In genomic region chr19:54114340-54114826, GRCh38 we compare ENCODE assay signal across 8 cellular contexts. TPM values are rescaled to one million over a fixed set of nuclear protein-coding genes. Genes with fewer than 3 reads are reported as not detected.
DNase-seq lines count a peak whose midpoint lies in the region; ATAC-seq, FAIRE-seq and TF ChIP-seq lines count a peak whose summit lies in the region.

No MANE protein-coding gene starts in this region.

- H3K4me1 ChIP-seq in K562 (replicated peaks in 1 of 2; ENCODE audit: control insufficient read depth in 2 of 2, insufficient read depth in 2 of 2, low read length in 2 of 2) (peaks cover 3 to 19% of the 10 kb centered on the region in 2 experiments; a peak in 3 of 5 replicates), iPS-18a (ENCODE audit: control insufficient read depth, low read depth, low read length) (no peaks in the 10 kb centered on the region), skeletal muscle tissue (ENCODE audit: control insufficient read depth in 3 of 3, insufficient read depth in 3 of 3, low read length in 3 of 3) (peaks cover 14 to 27% (median 21%) of the 10 kb centered on the region in 3 donors)

- no TSS peak for BruUV-seq in K562 (replicated peaks; lab: Mats Ljungman, UMichigan)

- FAIRE-seq in K562 (lab: Jason Lieb, UNC), result no peak

- H3K9ac ChIP-seq in SU-DHL-6 (ENCODE audit: low read length) (peak overlapping the region; percentile 69), K562 (ENCODE audit: insufficient read depth in 1 of 2, low read depth in 2 of 2, low read length in 2 of 2) (peak overlapping the region; percentile 92 to 93; a peak in 3 of 4 replicates), iPS-18a (ENCODE audit: low read length) (peak overlapping the region; percentile 80), skeletal muscle tissue (ENCODE audit: low read depth in 1 of 3, low read length in 3 of 3) (peak overlapping the region; percentile 86 to 99 (median 96))

- DNase-seq in AML-193 (lab: John Stamatoyannopoulos, UW), result peak; percentile 45 to 51
- peak in 1 of 4 experiments; percentile 21 for DNase-seq in K562 (ENCODE audit: extremely low read depth in 1 of 4, low spot score in 3 of 4)
- DNase-seq in GM19240 (ENCODE audit: insufficient read length, low spot score), result no peak

- H3K4me3 ChIP-seq in SU-DHL-6 (ENCODE audit: insufficient read depth, low read length, poor library complexity, severe bottlenecking), result peak overlapping the region; percentile 78
- peak overlapping the region; percentile 78 for H3K4me3 ChIP-seq in K562
- H3K4me3 ChIP-seq in iPS-18a (ENCODE audit: low read length), result peak overlapping the region; percentile 81
- H3K4me3 ChIP-seq in skeletal muscle tissue (ENCODE audit: low read length in 3 of 3), result peak overlapping the region; percentile 93 to 100 (median 98)

- H3K79me2 ChIP-seq in SU-DHL-6 (ENCODE audit: insufficient read depth, low read length) (peaks cover 32% of the 10 kb centered on the region), K562 (ENCODE audit: control insufficient read depth, insufficient read depth, low read length) (peaks cover 34% of the 10 kb centered on the region)

- no peak for TF ChIP-seq EP300 in K562 (IDR thresholded peaks at IDR 0.05; ENCODE audit: low read length)

- H3K4me2 ChIP-seq in SU-DHL-6 (ENCODE audit: low read depth, low read length, poor library complexity, severe bottlenecking) (peak overlapping the region; percentile 84), K562 (ENCODE audit: insufficient read depth, low read length) (peak overlapping the region; percentile 99)

- peak; percentile 33 for ATAC-seq in GM21737 (IDR thresholded peaks at IDR 0.05; ENCODE audit: unreplicated experiment)
- ATAC-seq in K562, result no peak
- no peak for ATAC-seq in GM21515 (IDR thresholded peaks at IDR 0.05; ENCODE audit: unreplicated experiment)

- no peak for TF ChIP-seq CTCF in SU-DHL-6 (IDR thresholded peaks at IDR 0.05; ENCODE audit: insufficient read depth, low read length, poor library complexity, severe bottlenecking)
- no peak for TF ChIP-seq CTCF in K562 (IDR thresholded peaks at IDR 0.05 in 2 of 3, conservative IDR thresholded peaks at IDR 0.05 in 1 of 3; ENCODE audit: insufficient read depth in 2 of 3, low read depth in 1 of 3, low read length in 3 of 3)

- no peak for TF ChIP-seq RAD21 in K562 (CRISPR knock-in tag; conservative IDR thresholded peaks at IDR 0.05 in 1 of 2, IDR thresholded peaks at IDR 0.05 in 1 of 2)

- CTCF ChIA-PET in K562 (lab: Yijun Ruan, JAX; ENCODE audit: low intra/inter-chr PET ratio), result interaction anchor here (0.6 to 1.2 kb wide), 2 partner anchors 12 to 224 kb away, joined by 3 read pairs; no protein-coding TSS in a partner anchor

- no peak overlapping the region for H2AFZ ChIP-seq in SU-DHL-6 (ENCODE audit: low read depth, low read length, severe bottlenecking)
- H2AFZ ChIP-seq in K562 (ENCODE audit: low read depth, low read length), result no peak overlapping the region

- intact Hi-C loops in K562 (cut with micrococcal nuclease), result no loop called here

- no peaks in the 10 kb centered on the region for H3K27me3 ChIP-seq in SU-DHL-6 (ENCODE audit: low read length)
- H3K27me3 ChIP-seq in K562 (ENCODE audit: control insufficient read depth in 2 of 2, insufficient read depth in 2 of 2, low read length in 2 of 2), result no peaks in the 10 kb centered on the region
- no peaks in the 10 kb centered on the region for H3K27me3 ChIP-seq in iPS-18a (ENCODE audit: control insufficient read depth, insufficient read depth, low read length)
- H3K27me3 ChIP-seq in skeletal muscle tissue (ENCODE audit: control insufficient read depth in 3 of 3, insufficient read depth in 3 of 3, low read length in 3 of 3), result no peaks in the 10 kb centered on the region

- peaks cover 3% of the 10 kb centered on the region for H3K9me1 ChIP-seq in K562 (ENCODE audit: control insufficient read depth, insufficient read depth, low read length)

- H3K9me3 ChIP-seq in SU-DHL-6 (ENCODE audit: insufficient read depth, low read length) (no peaks in the 10 kb centered on the region), K562 (replicated peaks; ENCODE audit: control insufficient read depth, insufficient read depth, low read depth, low read length) (no peaks in the 10 kb centered on the region), iPS-18a (ENCODE audit: control insufficient read depth, low read depth, low read length) (no peaks in the 10 kb centered on the region), skeletal muscle tissue (ENCODE audit: control insufficient read depth in 3 of 3, low read length in 3 of 3) (no peaks in the 10 kb centered on the region)

- H3F3A ChIP-seq in SU-DHL-6 (ENCODE audit: insufficient read depth), result 0 out of 2 replicates have a peak, but pooled peaks cover 5% of the 10 kb centered on the region

- H4K20me1 ChIP-seq in SU-DHL-6 (ENCODE audit: low read depth, low read length) (no peaks in the 10 kb centered on the region), K562 (replicated peaks; ENCODE audit: control insufficient read depth, insufficient read depth, low read length) (peaks cover 1% of the 10 kb centered on the region; the same call in 1 of the 2 replicates)

- H3K9me2 ChIP-seq in SU-DHL-6 (replicated peaks; ENCODE audit: insufficient read depth, low read length), result no peaks in the 10 kb centered on the region

- in situ Hi-C loops in K562 (cut with MboI), result no loop called here

- TF ChIP-seq POLR2A in K562 (conservative IDR thresholded peaks at IDR 0.05), result no peak

- H3K27ac ChIP-seq in SU-DHL-6 (ENCODE audit: low read depth, low read length) (peak overlapping the region; percentile 72), K562 (ENCODE audit: extremely low read depth, low read depth, low read length) (no peak overlapping the region; the same call in 2 of the 3 replicates), iPS-18a (ENCODE audit: low read length) (no peak overlapping the region), skeletal muscle tissue (ENCODE audit: low read depth, low read length) (peak overlapping the region; percentile 40)

- 74% methylated on average over 13 of the region's 24 CpGs for WGBS in K562 (ENCODE audit: insufficient coverage, low coverage, missing lambda C conversion rate)

- H3K36me3 ChIP-seq in SU-DHL-6 (ENCODE audit: low read length), result no peaks in the 10 kb centered on the region
- peaks cover 44% of the 10 kb centered on the region; the same call in 1 of the 3 replicates for H3K36me3 ChIP-seq in K562 (ENCODE audit: control insufficient read depth, insufficient read depth, low read length)
- peaks cover 26% of the 10 kb centered on the region for H3K36me3 ChIP-seq in iPS-18a (ENCODE audit: control insufficient read depth, low read depth, low read length)
- H3K36me3 ChIP-seq in skeletal muscle tissue (ENCODE audit: control insufficient read depth in 3 of 3, insufficient read depth in 3 of 3, low read length in 3 of 3), result peaks cover 18 to 32% (median 28%) of the 10 kb centered on the region in 3 donors

- POLR2A ChIA-PET in K562 (lab: Yijun Ruan, JAX), result interaction anchor here (0.7 to 2.0 kb wide), 10 partner anchors 8 to 216 kb away, joined by 3 to 14 read pairs (median 5); partner anchors contain the start of genes CNOT3, LENG1, OSCAR and RPS9

RNA-seq across cellular contexts. Expression of gene TFPT, which starts 1.1 kb away (rescaled TPM):
- total RNA-seq in K562 (2011; cell fraction: chromatin; rRNA removed; ENCODE audit: low replicate concordance), result 4.7 and 8.1 TPM in 2 replicates
- 3.7 and 4.8 TPM in 2 replicates for total RNA-seq in K562 (2011; cell fraction: nucleolus; rRNA removed)
- 5.4 and 5.5 TPM in 2 replicates for total RNA-seq in K562 (2011; cell fraction: nucleoplasm; rRNA removed)
- 16.4 and 18.1 TPM in 2 replicates for total RNA-seq in K562 (2014; rRNA removed)
- 3.7 and 5.5 TPM in 2 replicates for total RNA-seq in K562 (2014; rRNA removed; fragmentation: Illumina TruSeq; extraction: Trizol)
- total RNA-seq in K562 (2015; rRNA removed; fragmentation: Illumina TruSeq; extraction: Trizol), result 14.4 and 14.9 TPM in 2 replicates
- 12.3 and 15.0 TPM in 2 replicates for total RNA-seq in K562 (2021)
- polyA plus RNA-seq in K562 (2011; rRNA removed), result 4.9 and 5.8 TPM in 2 replicates
- polyA plus RNA-seq in K562 (2011; cell fraction: cytosol; rRNA removed), result 6.6 and 10.5 TPM in 2 replicates
- 3.6 and 5.1 TPM in 2 replicates for polyA plus RNA-seq in K562 (2011; cell fraction: nucleus; rRNA removed)
- 12.2 and 16.4 TPM in 2 replicates for polyA plus RNA-seq in K562 (2012)
- 9.2 and 13.3 TPM in 2 replicates for polyA plus RNA-seq in K562 (2014; fragmentation: Illumina TruSeq; extraction: Trizol)
- 1 to 10 TPM in 1 of 2 experiments, under 1 TPM in 1; 0.72 to 1.6 TPM for polyA plus RNA-seq in K562 (2014; fragmentation: Nextera tagmentation; extraction: Ambion mirVana)
- polyA plus RNA-seq in K562 (2014; rRNA removed), result 15.9 and 16.2 TPM in 2 replicates
- polyA minus RNA-seq in K562 (2011; rRNA and poly(A)+ RNA removed), result 1.3 and 2.2 TPM in 2 replicates
- polyA minus RNA-seq in K562 (2011; cell fraction: cytosol; rRNA and poly(A)+ RNA removed), result 6.0 TPM in 2 replicates
- 1.1 and 3.6 TPM in 2 replicates for polyA minus RNA-seq in K562 (2011; cell fraction: nucleus; rRNA and poly(A)+ RNA removed)
- 12.0 TPM for total RNA-seq in skeletal muscle tissue

RNA-seq across cellular contexts. Expression of gene PRPF31, which starts 1.2 kb away (rescaled TPM):
- 64.2 and 115 TPM in 2 replicates for total RNA-seq in K562 (2011; cell fraction: chromatin; rRNA removed; ENCODE audit: low replicate concordance)
- total RNA-seq in K562 (2011; cell fraction: nucleolus; rRNA removed), result 58.5 and 59.2 TPM in 2 replicates
- 49.8 and 52.4 TPM in 2 replicates for total RNA-seq in K562 (2011; cell fraction: nucleoplasm; rRNA removed)
- total RNA-seq in K562 (2014; rRNA removed) (75.1 and 81.4 TPM in 2 replicates), K562 (2014; rRNA removed; fragmentation: Illumina TruSeq; extraction: Trizol) (46.8 and 52.5 TPM in 2 replicates), K562 (2015; rRNA removed; fragmentation: Illumina TruSeq; extraction: Trizol) (70.3 and 71.9 TPM in 2 replicates), K562 (2021) (90.3 and 92.2 TPM in 2 replicates), skeletal muscle tissue (34.4 TPM)
- polyA plus RNA-seq in K562 (2011; rRNA removed) (43.4 and 50.4 TPM in 2 replicates), K562 (2014; fragmentation: Illumina TruSeq; extraction: Trizol) (84.5 and 109 TPM in 2 replicates), K562 (2014; fragmentation: Nextera tagmentation; extraction: Ambion mirVana) (10 to 100 TPM in 1 of 2 experiments, 1 to 10 TPM in 1; 5.8 to 12.9 TPM), K562 (2014; rRNA removed) (69.2 and 79.0 TPM in 2 replicates)
- polyA plus RNA-seq in K562 (2011; cell fraction: cytosol; rRNA removed), result 54.4 and 82.1 TPM in 2 replicates
- 129 and 159 TPM in 2 replicates for polyA plus RNA-seq in K562 (2011; cell fraction: nucleus; rRNA removed)
- polyA plus RNA-seq in K562 (2012), result 65.4 and 110 TPM in 2 replicates
- 30.9 and 37.8 TPM in 2 replicates for polyA minus RNA-seq in K562 (2011; rRNA and poly(A)+ RNA removed)
- 21.2 and 29.2 TPM in 2 replicates for polyA minus RNA-seq in K562 (2011; cell fraction: cytosol; rRNA and poly(A)+ RNA removed)
- polyA minus RNA-seq in K562 (2011; cell fraction: nucleus; rRNA and poly(A)+ RNA removed), result 24.5 and 24.8 TPM in 2 replicates

RNA-seq across cellular contexts. Expression of gene NDUFA3, which starts 11.7 kb away (rescaled TPM):
- 63.7 and 138 TPM in 2 replicates for total RNA-seq in K562 (2011; cell fraction: chromatin; rRNA removed; ENCODE audit: low replicate concordance)
- total RNA-seq in K562 (2011; cell fraction: nucleolus; rRNA removed), result 73.3 and 80.0 TPM in 2 replicates
- total RNA-seq in K562 (2011; cell fraction: nucleoplasm; rRNA removed), result 76.8 and 85.6 TPM in 2 replicates
- total RNA-seq in K562 (2014; rRNA removed) (49.4 and 122 TPM in 2 replicates), K562 (2014; rRNA removed; fragmentation: Illumina TruSeq; extraction: Trizol) (52.1 and 78.0 TPM in 2 replicates), K562 (2015; rRNA removed; fragmentation: Illumina TruSeq; extraction: Trizol) (157 and 179 TPM in 2 replicates), K562 (2021) (138 and 148 TPM in 2 replicates), skeletal muscle tissue (7.8 TPM)
- polyA plus RNA-seq in K562 (2011; rRNA removed) (39.2 and 47.2 TPM in 2 replicates), K562 (2014; fragmentation: Illumina TruSeq; extraction: Trizol) (165 and 175 TPM in 2 replicates), K562 (2014; fragmentation: Nextera tagmentation; extraction: Ambion mirVana) (100 to 1,000 TPM; 221 to 279 TPM), K562 (2014; rRNA removed) (77.9 and 95.9 TPM in 2 replicates)
- 43.7 and 92.1 TPM in 2 replicates for polyA plus RNA-seq in K562 (2011; cell fraction: cytosol; rRNA removed)
- 43.3 and 93.6 TPM in 2 replicates for polyA plus RNA-seq in K562 (2011; cell fraction: nucleus; rRNA removed)
- 211 and 383 TPM in 2 replicates for polyA plus RNA-seq in K562 (2012)
- 14.2 and 45.2 TPM in 2 replicates for polyA minus RNA-seq in K562 (2011; rRNA and poly(A)+ RNA removed)
- 145 and 167 TPM in 2 replicates for polyA minus RNA-seq in K562 (2011; cell fraction: cytosol; rRNA and poly(A)+ RNA removed)
- 18.0 and 25.4 TPM in 2 replicates for polyA minus RNA-seq in K562 (2011; cell fraction: nucleus; rRNA and poly(A)+ RNA removed)

RNA-seq across cellular contexts. Expression of gene OSCAR, which starts 13.8 kb away (rescaled TPM):
- 0.63 TPM in 1 of 2 replicates, not detected in the other for total RNA-seq in K562 (2011; cell fraction: chromatin; rRNA removed; ENCODE audit: low replicate concordance)
- total RNA-seq in K562 (2011; cell fraction: nucleolus; rRNA removed), result 0.33 and 0.79 TPM in 2 replicates
- 0.29 and 0.31 TPM in 2 replicates for total RNA-seq in K562 (2011; cell fraction: nucleoplasm; rRNA removed)
- total RNA-seq in K562 (2014; rRNA removed) (0.12 TPM in 1 of 2 replicates, not detected in the other), K562 (2014; rRNA removed; fragmentation: Illumina TruSeq; extraction: Trizol) (not detected in 2 replicates), K562 (2015; rRNA removed; fragmentation: Illumina TruSeq; extraction: Trizol) (not detected in 2 replicates), K562 (2021) (0.34 and 0.62 TPM in 2 replicates), skeletal muscle tissue (0.52 TPM)
- polyA plus RNA-seq in K562 (2011; rRNA removed) (0.09 and 0.13 TPM in 2 replicates), K562 (2014; fragmentation: Illumina TruSeq; extraction: Trizol) (0.09 and 0.11 TPM in 2 replicates), K562 (2014; fragmentation: Nextera tagmentation; extraction: Ambion mirVana) (not detected), K562 (2014; rRNA removed) (0.13 and 0.20 TPM in 2 replicates)
- 0.09 and 0.18 TPM in 2 replicates for polyA plus RNA-seq in K562 (2011; cell fraction: cytosol; rRNA removed)
- 0.31 and 0.37 TPM in 2 replicates for polyA plus RNA-seq in K562 (2011; cell fraction: nucleus; rRNA removed)
- 0.18 and 11.9 TPM in 2 replicates for polyA plus RNA-seq in K562 (2012)
- polyA minus RNA-seq in K562 (2011; rRNA and poly(A)+ RNA removed), result 0.24 TPM in 1 of 2 replicates, not detected in the other
- not detected in 2 replicates for polyA minus RNA-seq in K562 (2011; cell fraction: cytosol; rRNA and poly(A)+ RNA removed)
- polyA minus RNA-seq in K562 (2011; cell fraction: nucleus; rRNA and poly(A)+ RNA removed), result not detected in 2 replicates

RNA-seq across cellular contexts. Expression of gene CNOT3, which starts 23.2 kb away (rescaled TPM):
- 79.4 and 81.7 TPM in 2 replicates for total RNA-seq in K562 (2011; cell fraction: chromatin; rRNA removed; ENCODE audit: low replicate concordance)
- total RNA-seq in K562 (2011; cell fraction: nucleolus; rRNA removed), result 23.0 and 23.3 TPM in 2 replicates
- 36.7 and 42.3 TPM in 2 replicates for total RNA-seq in K562 (2011; cell fraction: nucleoplasm; rRNA removed)
- total RNA-seq in K562 (2014; rRNA removed), result 16.3 and 17.5 TPM in 2 replicates
- 9.9 and 10.7 TPM in 2 replicates for total RNA-seq in K562 (2014; rRNA removed; fragmentation: Illumina TruSeq; extraction: Trizol)
- 9.4 and 10.7 TPM in 2 replicates for total RNA-seq in K562 (2015; rRNA removed; fragmentation: Illumina TruSeq; extraction: Trizol)
- 51.4 and 60.4 TPM in 2 replicates for total RNA-seq in K562 (2021)
- 5.6 and 8.7 TPM in 2 replicates for polyA plus RNA-seq in K562 (2011; rRNA removed)
- polyA plus RNA-seq in K562 (2011; cell fraction: cytosol; rRNA removed), result 7.9 and 9.0 TPM in 2 replicates
- polyA plus RNA-seq in K562 (2011; cell fraction: nucleus; rRNA removed), result 18.6 and 27.5 TPM in 2 replicates
- polyA plus RNA-seq in K562 (2012), result 39.2 and 52.8 TPM in 2 replicates
- 56.5 and 63.4 TPM in 2 replicates for polyA plus RNA-seq in K562 (2014; fragmentation: Illumina TruSeq; extraction: Trizol)
- under 1 TPM; 0.27 to 0.46 TPM for polyA plus RNA-seq in K562 (2014; fragmentation: Nextera tagmentation; extraction: Ambion mirVana)
- polyA plus RNA-seq in K562 (2014; rRNA removed), result 17.3 and 21.3 TPM in 2 replicates
- 25.4 and 28.9 TPM in 2 replicates for polyA minus RNA-seq in K562 (2011; rRNA and poly(A)+ RNA removed)
- polyA minus RNA-seq in K562 (2011; cell fraction: cytosol; rRNA and poly(A)+ RNA removed), result 33.3 and 34.9 TPM in 2 replicates
- polyA minus RNA-seq in K562 (2011; cell fraction: nucleus; rRNA and poly(A)+ RNA removed), result 6.5 and 9.7 TPM in 2 replicates
- total RNA-seq in skeletal muscle tissue, result 6.3 TPM

Comparison
In these comparisons a context has a peak if more than half of its experiments do, and no peak if none do; other contexts are left out.
1. H3K27ac ChIP-seq: peak in SU-DHL-6 (single experiment) and skeletal muscle tissue (single experiment); none in K562 (single experiment) and iPS-18a (single experiment).
2. Peak in every context shown above with its lines, with median percentiles within 50 percentile points of each other: H3K4me3 ChIP-seq and H3K9ac ChIP-seq.